18 cellular contexts compared by ENCODE assay signal in the genomic region with DNA sequence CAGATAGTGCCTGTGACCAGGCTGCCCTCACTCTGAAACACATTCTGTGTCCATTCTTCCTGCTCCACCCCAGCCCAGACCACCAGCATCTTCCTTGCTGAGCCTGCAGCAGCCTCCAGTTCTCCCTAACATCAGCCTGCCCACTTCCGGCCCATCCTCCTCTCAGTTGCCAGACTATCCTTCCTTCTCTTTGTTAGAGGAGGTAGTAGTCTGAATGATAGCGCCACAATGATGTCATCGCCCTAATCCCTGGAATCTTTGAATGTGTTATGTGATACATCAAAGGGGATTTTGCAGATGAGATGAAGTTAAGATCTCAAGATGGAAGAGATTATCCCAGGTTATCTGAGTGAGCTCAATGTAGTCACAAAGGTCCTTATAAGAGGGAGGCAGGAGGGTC. TPM values are rescaled to one million over a fixed set of nuclear protein-coding genes. Genes with fewer than 3 reads are reported as not detected.
"Had no signal": no experiment of that assay in that cellular context is flagged by ENCODE, and none has a peak within 500 bp of the region (broad histone marks: within the 10 kb centered on the region; RNA-seq: fewer than 3 reads in every experiment).

No MANE protein-coding gene starts in this region.

- H3K36me3 ChIP-seq: colonic mucosa, left ventricle myocardium inferior, stomach, thoracic aorta, uterus had no signal

- H3K9me3 ChIP-seq: colonic mucosa, left ventricle myocardium inferior, stomach, thoracic aorta, uterus had no signal

- H3K4me3 Mint-ChIP-seq: activated naive CD8-positive, alpha-beta T cell treated with anti-CD3 and anti-CD28 coated beads, Interleukin-2, amount 50 U/mL, for 24 hours; activated T-cell treated with anti-CD3 and anti-CD28 coated beads, Interleukin-2, amount 50 U/mL, for 4 hours; natural killer cell treated with Interleukin-12 subunit alpha and Interleukin-12 subunit beta and Interleukin-15 and Interleukin-18, amount 100 ng/mL, for 72 hours had no signal

- DNase-seq: activated CD4-positive, alpha-beta T cell treated with anti-CD3 and anti-CD28 coated beads, Interleukin-2, amount 50 U/mL, for 4 hours; activated CD4-positive, CD25-positive, alpha-beta regulatory T cell treated with anti-CD3 and anti-CD28 coated beads, Interleukin-2, amount 50 U/mL, for 72 hours; activated gamma-delta T cell; activated naive CD8-positive, alpha-beta T cell treated with anti-CD3 and anti-CD28 coated beads, Interleukin-2, amount 50 U/mL, for 24 hours; activated T-cell treated with anti-CD3 and anti-CD28 coated beads, Interleukin-2, amount 50 U/mL, for 4 hours; colonic mucosa; left ventricle myocardium inferior; mesenchymal stem cell; stimulated activated CD4-positive, alpha-beta T cell treated with anti-CD3 and anti-CD28 coated beads, Interleukin-15, amount 100 ng/mL, for 24 hours; stimulated activated CD4-positive, alpha-beta T cell treated with anti-CD3 and anti-CD28 coated beads, Interleukin-4, amount 100 ng/mL, for 4 hours; stomach; uterus had no signal

- H3K9me3 Mint-ChIP-seq: activated naive CD8-positive, alpha-beta T cell treated with anti-CD3 and anti-CD28 coated beads, Interleukin-2, amount 50 U/mL, for 24 hours; activated T-cell treated with anti-CD3 and anti-CD28 coated beads, Interleukin-2, amount 50 U/mL, for 4 hours; natural killer cell treated with Interleukin-12 subunit alpha and Interleukin-12 subunit beta and Interleukin-15 and Interleukin-18, amount 100 ng/mL, for 72 hours had no signal

- H3K27me3 ChIP-seq: colonic mucosa, uterus had no signal

- H3K4me1 ChIP-seq: colonic mucosa, uterus had no signal

- H3K27ac Mint-ChIP-seq: activated naive CD8-positive, alpha-beta T cell treated with anti-CD3 and anti-CD28 coated beads, Interleukin-2, amount 50 U/mL, for 24 hours; natural killer cell treated with Interleukin-12 subunit alpha and Interleukin-12 subunit beta and Interleukin-15 and Interleukin-18, amount 100 ng/mL, for 72 hours had no signal

- H3K27ac ChIP-seq: colonic mucosa, left ventricle myocardium inferior, stomach, thoracic aorta, uterus had no signal

- FAIRE-seq: endothelial cell of umbilical vein, frontal cortex, keratinocyte had no signal

- H3K4me3 ChIP-seq: colonic mucosa, left ventricle myocardium inferior, stomach, thoracic aorta, uterus had no signal

- H3K36me3 Mint-ChIP-seq: natural killer cell treated with Interleukin-12 subunit alpha and Interleukin-12 subunit beta and Interleukin-15 and Interleukin-18, amount 100 ng/mL, for 72 hours had no signal

- ATAC-seq: activated naive CD8-positive, alpha-beta T cell treated with anti-CD3 and anti-CD28 coated beads, Interleukin-2, amount 50 U/mL, for 24 hours; activated T-cell treated with anti-CD3 and anti-CD28 coated beads, Interleukin-2, amount 50 U/mL, for 4 hours; natural killer cell treated with Interleukin-12 subunit alpha and Interleukin-12 subunit beta and Interleukin-15 and Interleukin-18, amount 100 ng/mL, for 72 hours had no signal

RNA-seq across cellular contexts. Expression of gene HSD11B2, which starts 11.4 kb away (rescaled TPM):
- total RNA-seq: endothelial cell of umbilical vein; natural killer cell treated with Interleukin-12 subunit alpha and Interleukin-12 subunit beta and Interleukin-15 and Interleukin-18, amount 100 ng/mL, for 72 hours; thoracic aorta had no signal

RNA-seq across cellular contexts. Expression of gene TPPP3, which starts 26.2 kb away (rescaled TPM):
- total RNA-seq: T-helper 2 cell treated with Interferon-gamma antibody and Interleukin-4, amounts not matched to agents 100 ng/mL and 5 ng/mL, for 36 hours had no signal
